Comparison of ENCODE assay signal across 18 cellular contexts in genomic region chr7:31550432-31550831, GRCh38. TPM values are rescaled to one million over a fixed set of nuclear protein-coding genes. Genes with fewer than 3 reads are reported as not detected.
"Had no signal": no experiment of that assay in that cellular context is flagged by ENCODE, and none has a peak within 500 bp of the region (broad histone marks: within the 10 kb centered on the region; RNA-seq: fewer than 3 reads in every experiment).

No MANE protein-coding gene starts in this region.

- H3K27me3 Mint-ChIP-seq: activated CD4-positive, alpha-beta T cell treated with anti-CD3 and anti-CD28 coated beads, Interleukin-2, amount 10 ng/mL, durations not matched to agents 7 days and 5 days; activated T-helper 17 cell treated with anti-CD3 and anti-CD28 coated beads, Interleukin-2, amount 50 U/mL, for 72 hours had no signal

- ATAC-seq: activated T-helper 17 cell treated with anti-CD3 and anti-CD28 coated beads, Interleukin-2, amount 50 U/mL, for 72 hours; heart right ventricle had no signal

- H3K4me3 Mint-ChIP-seq: activated CD4-positive, alpha-beta T cell treated with anti-CD3 and anti-CD28 coated beads, Interleukin-2, amount 10 ng/mL, durations not matched to agents 7 days and 5 days; activated naive CD4-positive, alpha-beta T cell treated with anti-CD3 and anti-CD28 coated beads for 36 hours; activated T-helper 17 cell treated with anti-CD3 and anti-CD28 coated beads, Interleukin-2, amount 50 U/mL, for 72 hours; nephron; T-helper 1 cell treated with Interleukin-12 subunit alpha and Interleukin-12 subunit beta and Interleukin-4 antibody, amounts not matched to agents 30 μg/mL and 1 μg/mL, for 36 hours had no signal

- H3K9me3 ChIP-seq: heart right ventricle, tibial artery, vagina had no signal

- H3K4me1 Mint-ChIP-seq: activated CD4-positive, alpha-beta T cell treated with anti-CD3 and anti-CD28 coated beads, Interleukin-2, amount 10 ng/mL, durations not matched to agents 7 days and 5 days; activated T-helper 17 cell treated with anti-CD3 and anti-CD28 coated beads, Interleukin-2, amount 50 U/mL, for 72 hours had no signal

- H3K27ac Mint-ChIP-seq: activated CD4-positive, alpha-beta T cell treated with anti-CD3 and anti-CD28 coated beads, Interleukin-2, amount 10 ng/mL, durations not matched to agents 7 days and 5 days; activated naive CD4-positive, alpha-beta T cell treated with anti-CD3 and anti-CD28 coated beads for 36 hours; activated T-helper 17 cell treated with anti-CD3 and anti-CD28 coated beads, Interleukin-2, amount 50 U/mL, for 72 hours; nephron; T-helper 1 cell treated with Interleukin-12 subunit alpha and Interleukin-12 subunit beta and Interleukin-4 antibody, amounts not matched to agents 30 μg/mL and 1 μg/mL, for 36 hours had no signal

- H3K27me3 ChIP-seq: tibial artery, vagina had no signal

- H3K9me3 Mint-ChIP-seq: activated CD4-positive, alpha-beta T cell treated with anti-CD3 and anti-CD28 coated beads, Interleukin-2, amount 10 ng/mL, durations not matched to agents 7 days and 5 days; activated T-helper 17 cell treated with anti-CD3 and anti-CD28 coated beads, Interleukin-2, amount 50 U/mL, for 72 hours; nephron; T-helper 1 cell treated with Interleukin-12 subunit alpha and Interleukin-12 subunit beta and Interleukin-4 antibody, amounts not matched to agents 30 μg/mL and 1 μg/mL, for 36 hours had no signal

- FAIRE-seq: kidney, small intestine had no signal

- H3K36me3 ChIP-seq: heart right ventricle, tibial artery, vagina had no signal

- H3K27ac ChIP-seq: heart right ventricle, tibial artery, vagina had no signal

- DNase-seq: activated CD4-positive, alpha-beta T cell treated with anti-CD3 and anti-CD28 coated beads, Interleukin-2, amount 10 ng/mL, durations not matched to agents 7 days and 5 days; activated CD4-positive, CD25-positive, alpha-beta regulatory T cell; activated CD8-positive, alpha-beta memory T cell treated with anti-CD3 and anti-CD28 coated beads for 24 hours; activated naive CD4-positive, alpha-beta T cell treated with anti-CD3 and anti-CD28 coated beads for 36 hours; central memory CD4-positive, alpha-beta T cell; cortex of kidney; effector CD8-positive, alpha-beta T cell; foreskin melanocyte; heart right ventricle; kidney; occipital lobe; small intestine; tibial artery had no signal

- H3K4me1 ChIP-seq: heart right ventricle, tibial artery, vagina had no signal

- H3K4me3 ChIP-seq: heart right ventricle, lung, tibial artery, vagina had no signal

RNA-seq across cellular contexts. Expression of gene ITPRID1, which starts 36.5 kb away (rescaled TPM):
- total RNA-seq: activated CD4-positive, alpha-beta T cell treated with anti-CD3 and anti-CD28 coated beads, Interleukin-2, amount 10 ng/mL, durations not matched to agents 7 days and 5 days; activated naive CD4-positive, alpha-beta T cell treated with anti-CD3 and anti-CD28 coated beads for 36 hours; activated T-helper 17 cell treated with anti-CD3 and anti-CD28 coated beads, Interleukin-2, amount 50 U/mL, for 72 hours; heart right ventricle; kidney; vagina had no signal
- polyA plus RNA-seq: heart right ventricle had no signal
